Comparison of ENCODE assay signal across 10 cellular contexts in the genomic region with DNA sequence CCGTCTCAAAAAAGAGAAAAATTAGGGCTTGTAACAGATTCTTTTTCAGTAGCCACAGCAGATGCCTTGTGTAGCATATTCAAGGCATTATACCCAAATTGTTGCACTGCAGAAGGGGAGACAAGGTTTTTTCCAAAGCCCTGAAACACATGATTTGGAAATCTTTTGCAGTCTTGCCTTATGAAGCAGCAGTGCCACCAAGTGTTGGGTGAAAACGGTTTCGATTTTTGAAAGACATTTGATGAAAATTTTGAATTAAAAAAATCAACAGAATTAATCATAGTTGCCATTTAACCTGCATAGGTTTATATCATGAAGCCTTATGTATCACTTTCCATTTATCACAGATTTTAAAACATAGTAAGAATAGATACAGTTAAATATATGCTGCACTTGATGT.
DNase-seq lines count a peak whose midpoint lies in the region; ATAC-seq, FAIRE-seq and TF ChIP-seq lines count a peak whose summit lies in the region.
"Had no signal": no experiment of that assay in that cellular context is flagged by ENCODE, and none has a peak within 500 bp of the region (broad histone marks: within the 10 kb centered on the region; RNA-seq: fewer than 3 reads in every experiment).

No MANE protein-coding gene starts in this region.

- H3K9me3 ChIP-seq in BE2C (no peaks in the 10 kb centered on the region), ovary (no peaks in the 10 kb centered on the region)

- TF ChIP-seq POLR2A in NB4 (IDR thresholded peaks at IDR 0.05; ENCODE audit: extremely low read depth, insufficient read length), result no peak
- no peak for TF ChIP-seq POLR2A in ovary (IDR thresholded peaks at IDR 0.05)

- WGBS in ovary, 3 donors, result 63 to 68% (median 65%) methylated on average over 3 of the region's 3 CpGs

- TF ChIP-seq CTCF in BE2C (IDR thresholded peaks at IDR 0.05; ENCODE audit: low read depth, low read length) (peak; percentile 47), NB4 (IDR thresholded peaks at IDR 0.05; ENCODE audit: low read depth, low read length) (no peak), ovary (IDR thresholded peaks at IDR 0.05) (no peak)

- H3K27ac ChIP-seq in ovary, result no peak overlapping the region

- ATAC-seq in HG02571 (IDR thresholded peaks at IDR 0.05; ENCODE audit: unreplicated experiment), result no peak

- intact Hi-C loops in ovary (cut with DNase I), result no loop called here

- H3K36me3 ChIP-seq in BE2C (no peaks in the 10 kb centered on the region), ovary (no peaks in the 10 kb centered on the region)

- FAIRE-seq in islet of Langerhans (lab: Jason Lieb, UNC), result peak; percentile 81

- H3K27me3 ChIP-seq in BE2C (peaks cover 2% of the 10 kb centered on the region; the same call in 1 of the 2 replicates), ovary (no peaks in the 10 kb centered on the region)

- DNase-seq in BE2C, result peak; percentile 9
- peak; percentile 22 for DNase-seq in NB4 (ENCODE audit: low read depth)
- DNase-seq in amniotic stem cell (lab: John Stamatoyannopoulos, UW), result peak; percentile 43
- DNase-seq in NAMALWA (ENCODE audit: low spot score), result no peak
- no peak for DNase-seq in DMS153 treated with DMSO at 0.1 percent for 48 hours (lab: John Stamatoyannopoulos, UW; ENCODE audit: unreplicated experiment)
- DNase-seq in ovary, result no peak
- DNase-seq: DND-41, NCI-H2029 treated with DMSO at 0.1 percent for 48 hours had no signal

- H3K4me3 ChIP-seq in BE2C (ENCODE audit: low read depth, low read length) (no peak overlapping the region), NB4 (ENCODE audit: low read depth, low read length) (no peak overlapping the region), ovary (no peak overlapping the region)

- H3K4me1 ChIP-seq in BE2C (no peaks in the 10 kb centered on the region), ovary (ENCODE audit: insufficient read depth) (no peaks in the 10 kb centered on the region)

- TF ChIP-seq EP300 in ovary (IDR thresholded peaks at IDR 0.05), result no peak

Comparison
In these comparisons a context has a peak if more than half of its experiments do, and no peak if none do; other contexts are left out.
1. DNase-seq: peak in BE2C (single experiment), NB4 (single experiment) and amniotic stem cell (single experiment); none in NAMALWA (single experiment), DMS153 treated with DMSO at 0.1 percent for 48 hours (single experiment) and ovary (0 of 5).